Comparison of ENCODE assay signal across 8 cellular contexts in genomic region chr1:205286335-205286950, GRCh38. TPM values are rescaled to one million over a fixed set of nuclear protein-coding genes. Genes with fewer than 3 reads are reported as not detected.
A peak's percentile ranks its signal among the peaks of the same experiment; 100 is the strongest.
DNase-seq lines count a peak whose midpoint lies in the region; ATAC-seq and TF ChIP-seq lines count a peak whose summit lies in the region.

No MANE protein-coding gene starts in this region.

- H3K36me3 Mint-ChIP-seq in CD14-positive monocyte: no peaks in the 10 kb centered on the region
- no peaks in the 10 kb centered on the region for H3K36me3 Mint-ChIP-seq in H9 (ENCODE audit: insufficient read depth in 1 of 3, low read depth in 3 of 3)
- no peaks in the 10 kb centered on the region for H3K36me3 Mint-ChIP-seq in T-cell

- H2BK120ac ChIP-seq in H9 (ENCODE audit: low read depth, low read length, poor library complexity, severe bottlenecking): no peak overlapping the region

- peaks cover 6% of the 10 kb centered on the region; the same call in 1 of the 2 replicates for H3K4me1 ChIP-seq in H9 (ENCODE audit: insufficient read depth, low read length)

- H3K27me3 Mint-ChIP-seq in CD14-positive monocyte (ENCODE audit: low read depth in 3 of 3) (peaks cover 2 to 3% (median 2%) of the 10 kb centered on the region in 3 donors), H9 (ENCODE audit: low read depth) (no peaks in the 10 kb centered on the region; the same call in 1 of the 2 replicates), T-cell (no peaks in the 10 kb centered on the region)

- WGBS in H9 (ENCODE audit: extremely low coverage, insufficient read length, low lambda C conversion rate): no CpG with 5 or more reads among the region's 9 CpGs

- H3K27me3 ChIP-seq in H9 (ENCODE audit: insufficient read depth, low read length) (no peaks in the 10 kb centered on the region), brain microvascular endothelial cell (replicated peaks) (no peaks in the 10 kb centered on the region)

- peaks cover 2% of the 10 kb centered on the region for H4K20me1 ChIP-seq in H9 (ENCODE audit: control insufficient read depth, insufficient read depth, insufficient read length)

- H3K79me1 ChIP-seq in H9 (ENCODE audit: insufficient read depth, low read depth, low read length, poor library complexity, severe bottlenecking): no peaks in the 10 kb centered on the region

- CTCF ChIA-PET in T-cell (lab: Charles Lee): interaction anchor here (0.6 to 5.7 kb wide), 8 partner anchors 10 to 1996 kb away, joined by 4 to 60 read pairs (median 13); partner anchors contain the start of gene NUAK2 (in 1 of the 2)

- H3K4me3 Mint-ChIP-seq in CD14-positive monocyte: peak overlapping the region in 1 of 2 donors; percentile 61
- H3K4me3 Mint-ChIP-seq in H9: no peak overlapping the region
- H3K4me3 Mint-ChIP-seq in T-cell: peak overlapping the region; percentile 72 to 90 (median 78)

- DNase-seq in CD14-positive monocyte (ENCODE audit: low spot score) (no peak), H9 (no peak), T-cell (peak; percentile 9 to 65 (median 48)), brain microvascular endothelial cell (peak; percentile 65), posterior vena cava (ENCODE audit: low spot score) (no peak), mucosa of gallbladder (ENCODE audit: low spot score) (no peak)
- peak; percentile 18 to 40 for DNase-seq in stimulated activated CD4-positive, alpha-beta T cell treated with anti-CD3 and anti-CD28 coated beads, Interleukin-4, amount 100 ng/mL, for 4 hours

- H3K9me3 ChIP-seq in H9 (ENCODE audit: control insufficient read depth, low read depth, low read length): no peaks in the 10 kb centered on the region

- no peak overlapping the region for H3K4me3 ChIP-seq in brain microvascular endothelial cell (ENCODE audit: low read depth, low read length)

- H3K14ac ChIP-seq in H9 (ENCODE audit: insufficient read depth, low read length): no peak overlapping the region; the same call in 1 of the 2 replicates

- POLR2A ChIA-PET in T-cell (lab: Charles Lee): interaction anchor here (0.6 to 0.7 kb wide), 2 partner anchors 13 to 28 kb away, joined by 5 to 11 read pairs; no protein-coding TSS in a partner anchor

- H3K4me1 Mint-ChIP-seq in CD14-positive monocyte (peaks cover 73% of the 10 kb centered on the region), H9 (peaks cover 54 to 61% of the 10 kb centered on the region in 2 experiments), T-cell (peaks cover 77 to 88% (median 84%) of the 10 kb centered on the region in 3 donors)

- peak in 2 of 4 experiments; percentile 7 to 8 for ATAC-seq in T-cell (replicated peaks in 1 of 4)
- no peak for ATAC-seq in HG03097 (IDR thresholded peaks at IDR 0.05; ENCODE audit: low FRiP score, unreplicated experiment)

- no peaks in the 10 kb centered on the region for H3K23me2 ChIP-seq in H9 (ENCODE audit: insufficient read length, low read depth, low read length, poor library complexity, severe bottlenecking)

- H3K4me2 ChIP-seq in H9 (ENCODE audit: insufficient read depth, insufficient read length, low read length): no peak overlapping the region

- H3K27ac Mint-ChIP-seq in CD14-positive monocyte: peak overlapping the region; percentile 96 to 99 (median 98)
- H3K27ac Mint-ChIP-seq in H9: 0 out of 7 replicates have a peak overlapping the region, but pooled peaks have one; percentile 23 to 89 (median 55)
- peak overlapping the region; percentile 94 to 95 for H3K27ac Mint-ChIP-seq in T-cell

- no peak overlapping the region for H2BK5ac ChIP-seq in H9 (ENCODE audit: insufficient read length, low read length)

- no peak overlapping the region for H3K23ac ChIP-seq in H9 (ENCODE audit: insufficient read length, low read depth, low read length)

- no peak overlapping the region for H4K91ac ChIP-seq in H9 (ENCODE audit: insufficient read length, low read depth, low read length)

- no peak for TF ChIP-seq CTCF in CD14-positive monocyte (IDR thresholded peaks at IDR 0.05)
- TF ChIP-seq CTCF in H9 (conservative IDR thresholded peaks at IDR 0.05): no peak
- no peak for TF ChIP-seq CTCF in brain microvascular endothelial cell (IDR thresholded peaks at IDR 0.05; ENCODE audit: low read depth, low read length, missing control alignments)

- no peak overlapping the region for H2BK12ac ChIP-seq in H9 (ENCODE audit: insufficient read length, low read depth, low read length)

- H3K56ac ChIP-seq in H9 (ENCODE audit: insufficient read length, low read depth, low read length): no peak overlapping the region

- no peak overlapping the region for H4K5ac ChIP-seq in H9 (ENCODE audit: insufficient read length, low read depth, low read length)

- no peak overlapping the region for H3K4ac ChIP-seq in H9 (ENCODE audit: low read depth, low read length)

- H3K79me2 ChIP-seq in H9 (ENCODE audit: insufficient read depth, low read length): no peaks in the 10 kb centered on the region

- H3K9ac ChIP-seq in H9 (ENCODE audit: extremely low read depth, insufficient read length, low read length): no peak overlapping the region

- no peak overlapping the region for H2BK20ac ChIP-seq in H9 (ENCODE audit: low read depth, low read length, poor library complexity, severe bottlenecking)

- in situ Hi-C loops in brain microvascular endothelial cell (cut with HindIII; ENCODE audit: low pct_ligation_motif_present, low sequenced_read_pairs): no loop called here

- H3T11ph ChIP-seq in H9 (ENCODE audit: low read length): no peak overlapping the region

- H2BK15ac ChIP-seq in H9 (ENCODE audit: low read depth, low read length): no peak overlapping the region

- intact Hi-C loops in CD14-positive monocyte (cut with micrococcal nuclease) (loop anchor here in 1 of 2 donors (5.0 kb wide), 1 partner anchor 36 kb away; the partner anchor contains the start of gene NUAK2), posterior vena cava (cut with DNase I) (no loop called here)

- H3K36me3 ChIP-seq in brain microvascular endothelial cell (replicated peaks): no peaks in the 10 kb centered on the region

- H2AK5ac ChIP-seq in H9 (ENCODE audit: insufficient read length, low read length): no peak overlapping the region

- H3K18ac ChIP-seq in H9 (ENCODE audit: insufficient read length, low read depth, low read length): no peak overlapping the region

- no peak overlapping the region for H3K27ac ChIP-seq in H9 (ENCODE audit: insufficient read length, low read depth, low read length)
- H3K27ac ChIP-seq in brain microvascular endothelial cell: peak overlapping the region; percentile 35

- H4K8ac ChIP-seq in H9 (replicated peaks; ENCODE audit: insufficient read length, low read depth, low read length): no peak overlapping the region

- no peak overlapping the region for H2AFZ ChIP-seq in H9 (ENCODE audit: low read length)

- no peaks in the 10 kb centered on the region for H3K9me3 Mint-ChIP-seq in CD14-positive monocyte
- peaks cover 0 to 2% of the 10 kb centered on the region in 2 experiments; a peak in 1 of 5 replicates for H3K9me3 Mint-ChIP-seq in H9
- no peaks in the 10 kb centered on the region for H3K9me3 Mint-ChIP-seq in T-cell

RNA-seq across cellular contexts. Expression of gene NUAK2, which starts 35.1 kb away (rescaled TPM):
- 10 to 100 TPM in 1 of 2 donors, 1 to 10 TPM in 1; 9.1 to 21.9 TPM for polyA plus RNA-seq in CD14-positive monocyte
- total RNA-seq in H9 (2021): 15.4 and 15.5 TPM in 2 replicates
- total RNA-seq in T-cell: 10 to 100 TPM; 15.0 to 38.7 (median 32.7) TPM
- total RNA-seq in posterior vena cava: 1 to 10 TPM; 1.1 to 1.5 TPM
- 6.7 TPM for total RNA-seq in mucosa of gallbladder

RNA-seq across cellular contexts. Expression of gene TMCC2, which starts 58.7 kb away (rescaled TPM):
- under 1 TPM in 1 of 2 donors, not detected in 1; 0.27 TPM for polyA plus RNA-seq in CD14-positive monocyte
- 11.3 and 11.7 TPM in 2 replicates for total RNA-seq in H9 (2021)
- total RNA-seq in T-cell: 1 to 10 TPM; 1.0 to 3.3 (median 1.8) TPM
- total RNA-seq in posterior vena cava: 1 to 10 TPM; 4.1 to 4.6 TPM
- total RNA-seq in mucosa of gallbladder: 2.8 TPM

Comparison
In these comparisons a context has a peak if more than half of its experiments do, and no peak if none do; other contexts are left out.
1. DNase-seq: peak in T-cell (34 of 34), brain microvascular endothelial cell (single experiment) and stimulated activated CD4-positive, alpha-beta T cell treated with anti-CD3 and anti-CD28 coated beads, Interleukin-4, amount 100 ng/mL, for 4 hours (2 of 2); none in CD14-positive monocyte (single experiment), H9 (single experiment), posterior vena cava (single experiment) and mucosa of gallbladder (single experiment).
2. H3K4me3 Mint-ChIP-seq: peak in T-cell (3 of 3); none in H9 (0 of 2).
3. Peak in every context shown above with its lines, with median percentiles within 50 percentile points of each other: H3K27ac Mint-ChIP-seq.